ENCODE assay signal across 25 cellular contexts in the genomic region with DNA sequence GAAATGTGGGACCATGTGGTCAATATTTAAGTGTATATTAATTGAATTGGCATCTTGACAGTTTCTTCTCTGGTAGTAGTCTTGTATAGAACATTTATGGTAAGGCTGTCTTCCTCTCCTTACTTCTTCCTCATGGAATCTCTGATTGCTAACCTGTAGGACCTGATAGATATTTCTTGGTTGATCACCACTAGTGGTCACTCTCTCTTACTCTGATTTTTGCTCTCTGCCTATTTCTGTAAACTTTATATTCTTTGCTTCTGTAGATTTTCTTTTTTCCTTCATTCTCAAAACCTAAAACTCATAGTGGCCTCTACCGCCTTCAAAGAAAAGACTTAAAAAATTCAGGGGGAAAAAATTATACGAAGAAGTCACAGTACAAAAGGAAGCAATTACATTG.
"Had no signal": no experiment of that assay in that cellular context is flagged by ENCODE, and none has a peak within 500 bp of the region (broad histone marks: within the 10 kb centered on the region; RNA-seq: fewer than 3 reads in every experiment).

No MANE protein-coding gene starts in this region.

- ATAC-seq: activated CD4-positive, alpha-beta T cell treated with anti-CD3 and anti-CD28 coated beads for 36 hours; effector memory CD8-positive, alpha-beta T cell; heart left ventricle; left ventricle myocardium superior; natural killer cell; psoas muscle had no signal

- H3K27ac ChIP-seq: breast epithelium, colonic mucosa, dorsolateral prefrontal cortex, esophagus muscularis mucosa, heart left ventricle, psoas muscle, right atrium auricular region, spleen, thoracic aorta, vagina had no signal

- H3K27me3 ChIP-seq: breast epithelium, colonic mucosa, dorsolateral prefrontal cortex, esophagus muscularis mucosa, heart left ventricle, right atrium auricular region, spleen, vagina had no signal

- DNase-seq: activated B cell treated with CpG ODN at 0.5 μM for 24 hours; activated CD4-positive, alpha-beta T cell treated with anti-CD3 and anti-CD28 coated beads for 36 hours; activated CD4-positive, alpha-beta T cell treated with anti-CD3 and anti-CD28 coated beads, Interleukin-2, amount 50 U/mL, for 4 hours; activated CD8-positive, alpha-beta memory T cell treated with anti-CD3 and anti-CD28 coated beads for 24 hours; activated CD8-positive, alpha-beta memory T cell treated with anti-CD3 and anti-CD28 coated beads, Interleukin-2, amount 50 U/mL, for 4 hours; activated naive CD4-positive, alpha-beta T cell treated with Interleukin-2 at 50 U/mL for 16 hours; activated naive CD8-positive, alpha-beta T cell treated with anti-CD3 and anti-CD28 coated beads, Interleukin-2, amount 10 ng/mL, durations not matched to agents 7 days and 5 days; activated T-cell treated with anti-CD3 and anti-CD28 coated beads, Interleukin-2, amount 50 U/mL, for 24 hours; amniotic stem cell; colonic mucosa; dorsolateral prefrontal cortex; effector memory CD8-positive, alpha-beta T cell; heart left ventricle; left ventricle myocardium superior; midbrain; natural killer cell; psoas muscle; spleen; stimulated activated CD4-positive, alpha-beta T cell treated with anti-CD3 and anti-CD28 coated beads, Interleukin-4, amount 100 ng/mL, for 1 hour; stimulated activated naive CD4-positive, alpha-beta T cell had no signal

- H3K4me1 ChIP-seq: breast epithelium, colonic mucosa, esophagus muscularis mucosa, heart left ventricle, psoas muscle, right atrium auricular region, vagina had no signal

- H3K9me3 ChIP-seq: colonic mucosa, psoas muscle, thoracic aorta, vagina had no signal

- H3K36me3 ChIP-seq: breast epithelium, colonic mucosa, vagina had no signal

- H3K4me3 ChIP-seq: breast epithelium, colonic mucosa, dorsolateral prefrontal cortex, esophagus muscularis mucosa, heart left ventricle, psoas muscle, right atrium auricular region, spleen, thoracic aorta, vagina had no signal
